Comparison of ENCODE assay signal across 40 cellular contexts in the genomic region with DNA sequence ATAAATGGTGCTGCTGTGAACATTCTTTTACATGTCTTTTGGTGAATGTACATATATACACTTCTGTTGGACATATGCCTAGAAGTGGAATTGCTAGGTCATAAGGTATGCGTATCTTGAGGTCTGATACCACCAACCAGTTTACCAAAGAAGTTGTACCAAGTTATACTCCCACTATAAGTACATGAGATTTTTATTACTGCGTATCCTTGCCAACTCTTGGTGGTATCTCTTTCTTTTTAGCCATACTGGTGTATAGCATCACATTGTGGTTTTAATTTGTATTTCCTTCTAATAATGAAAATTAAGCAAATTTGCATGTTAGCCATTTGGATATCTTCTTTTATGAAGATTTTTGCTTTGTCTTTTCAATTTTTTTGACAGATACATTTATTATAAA.
"Had no signal": no experiment of that assay in that cellular context is flagged by ENCODE, and none has a peak within 500 bp of the region (broad histone marks: within the 10 kb centered on the region; RNA-seq: fewer than 3 reads in every experiment).

No MANE protein-coding gene starts in this region.

- H3K27me3 Mint-ChIP-seq: activated naive CD4-positive, alpha-beta T cell treated with anti-CD3 and anti-CD28 coated beads, Interleukin-2, amount 10 ng/mL, durations not matched to agents 7 days and 5 days; activated naive CD4-positive, alpha-beta T cell treated with anti-CD3 and anti-CD28 coated beads, Interleukin-2, amount 50 U/mL, for 24 hours; activated naive CD8-positive, alpha-beta T cell; activated naive CD8-positive, alpha-beta T cell treated with anti-CD3 and anti-CD28 coated beads for 36 hours; activated naive CD8-positive, alpha-beta T cell treated with anti-CD3 and anti-CD28 coated beads, Interleukin-2, amount 10 ng/mL, durations not matched to agents 7 days and 5 days; activated naive CD8-positive, alpha-beta T cell treated with anti-CD3 and anti-CD28 coated beads, Interleukin-2, amount 50 U/mL, for 24 hours; activated T-cell treated with anti-CD3 and anti-CD28 coated beads, Interleukin-2, amount 50 U/mL, for 24 hours; activated T-helper 17 cell treated with anti-CD3 and anti-CD28 coated beads, Interleukin-2, amount 50 U/mL, for 72 hours; brain; central memory CD8-positive, alpha-beta T cell had no signal

- H3K4me1 Mint-ChIP-seq: activated naive CD4-positive, alpha-beta T cell treated with anti-CD3 and anti-CD28 coated beads, Interleukin-2, amount 10 ng/mL, durations not matched to agents 7 days and 5 days; activated naive CD4-positive, alpha-beta T cell treated with anti-CD3 and anti-CD28 coated beads, Interleukin-2, amount 50 U/mL, for 24 hours; activated naive CD8-positive, alpha-beta T cell treated with anti-CD3 and anti-CD28 coated beads, Interleukin-2, amount 10 ng/mL, durations not matched to agents 7 days and 5 days; activated naive CD8-positive, alpha-beta T cell treated with anti-CD3 and anti-CD28 coated beads, Interleukin-2, amount 50 U/mL, for 24 hours; activated T-helper 17 cell treated with anti-CD3 and anti-CD28 coated beads, Interleukin-2, amount 50 U/mL, for 72 hours; brain; central memory CD8-positive, alpha-beta T cell had no signal

- H3K36me3 ChIP-seq: adrenal gland, brain microvascular endothelial cell, breast epithelium had no signal

- H3K27ac ChIP-seq: adrenal gland, ascending aorta, body of pancreas, brain microvascular endothelial cell, breast epithelium, cardiac muscle cell had no signal

- FAIRE-seq: astrocyte, bronchial epithelial cell had no signal

- H3K9me3 ChIP-seq: adrenal gland, ascending aorta, body of pancreas, breast epithelium had no signal

- H3K4me1 ChIP-seq: adrenal gland, ascending aorta, body of pancreas, breast epithelium had no signal

- H3K4me3 ChIP-seq: adrenal gland, ascending aorta, body of pancreas, breast epithelium, cardiac muscle cell had no signal

- DNase-seq: activated effector memory CD4-positive, alpha-beta T cell treated with anti-CD3 and anti-CD28 coated beads, Interleukin-2, amount 50 U/mL, for 16 hours; activated effector memory CD4-positive, alpha-beta T cell treated with Interleukin-2 at 50 U/mL for 16 hours; activated gamma-delta T cell; activated gamma-delta T cell treated with Interleukin-2 at 50 U/mL for 16 hours; activated naive CD4-positive, alpha-beta T cell; activated naive CD4-positive, alpha-beta T cell treated with anti-CD3 and anti-CD28 coated beads for 36 hours; activated naive CD4-positive, alpha-beta T cell treated with anti-CD3 and anti-CD28 coated beads, Interleukin-2, amount 10 ng/mL, durations not matched to agents 7 days and 5 days; activated naive CD4-positive, alpha-beta T cell treated with anti-CD3 and anti-CD28 coated beads, Interleukin-2, amount 50 U/mL, for 16 hours; activated naive CD4-positive, alpha-beta T cell treated with Interleukin-2 at 50 U/mL for 16 hours; activated naive CD8-positive, alpha-beta T cell treated with anti-CD3 and anti-CD28 coated beads for 36 hours; activated naive CD8-positive, alpha-beta T cell treated with anti-CD3 and anti-CD28 coated beads, Interleukin-2, amount 10 ng/mL, durations not matched to agents 7 days and 5 days; activated naive CD8-positive, alpha-beta T cell treated with anti-CD3 and anti-CD28 coated beads, Interleukin-2, amount 50 U/mL, for 24 hours; activated T-cell treated with anti-CD3 and anti-CD28 coated beads, Interleukin-2, amount 50 U/mL, for 1 hour; activated T-cell treated with anti-CD3 and anti-CD28 coated beads, Interleukin-2, amount 50 U/mL, for 24 hours; activated T-cell treated with anti-CD3 and anti-CD28 coated beads, Interleukin-2, amount 50 U/mL, for 4 hours; activated T-cell treated with anti-CD3 and anti-CD28 coated beads, Interleukin-2, amount 50 U/mL, for 48 hours; activated T-cell treated with anti-CD3 and anti-CD28 coated beads, Interleukin-2, amount 50 U/mL, for 72 hours; adrenal gland; amniotic stem cell; amygdala; anterior cingulate cortex; aorta; body of pancreas; brain microvascular endothelial cell; caudate nucleus; central memory CD4-positive, alpha-beta T cell; cerebellar nuclear complex had no signal

- ATAC-seq: activated naive CD4-positive, alpha-beta T cell treated with anti-CD3 and anti-CD28 coated beads, Interleukin-2, amount 50 U/mL, for 72 hours; activated naive CD8-positive, alpha-beta T cell treated with anti-CD3 and anti-CD28 coated beads, Interleukin-2, amount 50 U/mL, for 24 hours; activated T-cell treated with anti-CD3 and anti-CD28 coated beads, Interleukin-2, amount 50 U/mL, for 4 hours; activated T-cell treated with anti-CD3 and anti-CD28 coated beads, Interleukin-2, amount 50 U/mL, for 72 hours; activated T-helper 17 cell treated with anti-CD3 and anti-CD28 coated beads, Interleukin-2, amount 50 U/mL, for 72 hours; body of pancreas had no signal

- H3K9me3 Mint-ChIP-seq: activated naive CD4-positive, alpha-beta T cell treated with anti-CD3 and anti-CD28 coated beads for 36 hours; activated naive CD4-positive, alpha-beta T cell treated with anti-CD3 and anti-CD28 coated beads, Interleukin-2, amount 10 ng/mL, durations not matched to agents 7 days and 5 days; activated T-helper 1 cell treated with anti-CD3 and anti-CD28 coated beads, Interleukin-12 subunit alpha, Interleukin-12 subunit beta, Interleukin-2, Interleukin-4 antibody, amounts not matched to agents 30 ng/mL and 10 ng/mL and 1 ng/mL, durations not matched to agents 14 hours and 24 hours and 36 hours; activated T-helper 2 cell treated with anti-CD3 and anti-CD28 coated beads, Interferon-gamma antibody, Interleukin-2, Interleukin-4, amounts not matched to agents 10 μg/mL and 5 μg/mL and 100 μg/mL, durations not matched to agents 14 hours and 24 hours and 36 hours; brain; central memory CD8-positive, alpha-beta T cell had no signal

- H3K4me3 Mint-ChIP-seq: activated naive CD4-positive, alpha-beta T cell treated with anti-CD3 and anti-CD28 coated beads for 36 hours; activated naive CD4-positive, alpha-beta T cell treated with anti-CD3 and anti-CD28 coated beads, Interleukin-2, amount 10 ng/mL, durations not matched to agents 7 days and 5 days; activated naive CD4-positive, alpha-beta T cell treated with anti-CD3 and anti-CD28 coated beads, Interleukin-2, amount 50 U/mL, for 24 hours; activated naive CD8-positive, alpha-beta T cell; activated naive CD8-positive, alpha-beta T cell treated with anti-CD3 and anti-CD28 coated beads for 36 hours; activated naive CD8-positive, alpha-beta T cell treated with anti-CD3 and anti-CD28 coated beads, Interleukin-2, amount 10 ng/mL, durations not matched to agents 7 days and 5 days; activated naive CD8-positive, alpha-beta T cell treated with anti-CD3 and anti-CD28 coated beads, Interleukin-2, amount 50 U/mL, for 24 hours; activated T-cell treated with anti-CD3 and anti-CD28 coated beads, Interleukin-2, amount 50 U/mL, for 24 hours; activated T-cell treated with anti-CD3 and anti-CD28 coated beads, Interleukin-2, amount 50 U/mL, for 4 hours; activated T-cell treated with anti-CD3 and anti-CD28 coated beads, Interleukin-2, amount 50 U/mL, for 72 hours; activated T-helper 1 cell treated with anti-CD3 and anti-CD28 coated beads, Interleukin-12 subunit alpha, Interleukin-12 subunit beta, Interleukin-2, Interleukin-4 antibody, amounts not matched to agents 30 ng/mL and 10 ng/mL and 1 ng/mL, durations not matched to agents 14 hours and 24 hours and 36 hours; activated T-helper 17 cell treated with anti-CD3 and anti-CD28 coated beads, Interleukin-2, amount 50 U/mL, for 72 hours; brain; central memory CD8-positive, alpha-beta T cell had no signal

- H3K27me3 ChIP-seq: adrenal gland, ascending aorta, body of pancreas, brain microvascular endothelial cell, breast epithelium, cardiac muscle cell had no signal

- H3K27ac Mint-ChIP-seq: activated naive CD4-positive, alpha-beta T cell treated with anti-CD3 and anti-CD28 coated beads for 36 hours; activated naive CD4-positive, alpha-beta T cell treated with anti-CD3 and anti-CD28 coated beads, Interleukin-2, amount 10 ng/mL, durations not matched to agents 7 days and 5 days; activated naive CD4-positive, alpha-beta T cell treated with anti-CD3 and anti-CD28 coated beads, Interleukin-2, amount 50 U/mL, for 24 hours; activated naive CD4-positive, alpha-beta T cell treated with anti-CD3 and anti-CD28 coated beads, Interleukin-2, amount 50 U/mL, for 72 hours; activated naive CD8-positive, alpha-beta T cell; activated naive CD8-positive, alpha-beta T cell treated with anti-CD3 and anti-CD28 coated beads for 36 hours; activated naive CD8-positive, alpha-beta T cell treated with anti-CD3 and anti-CD28 coated beads, Interleukin-2, amount 10 ng/mL, durations not matched to agents 7 days and 5 days; activated naive CD8-positive, alpha-beta T cell treated with anti-CD3 and anti-CD28 coated beads, Interleukin-2, amount 50 U/mL, for 24 hours; activated T-cell treated with anti-CD3 and anti-CD28 coated beads, Interleukin-2, amount 50 U/mL, for 24 hours; activated T-helper 1 cell treated with anti-CD3 and anti-CD28 coated beads, Interleukin-12 subunit alpha, Interleukin-12 subunit beta, Interleukin-2, Interleukin-4 antibody, amounts not matched to agents 30 ng/mL and 10 ng/mL and 1 ng/mL, durations not matched to agents 14 hours and 24 hours and 36 hours; activated T-helper 17 cell treated with anti-CD3 and anti-CD28 coated beads, Interleukin-2, amount 50 U/mL, for 72 hours; activated T-helper 2 cell treated with anti-CD3 and anti-CD28 coated beads, Interferon-gamma antibody, Interleukin-2, Interleukin-4, amounts not matched to agents 10 μg/mL and 5 μg/mL and 100 μg/mL, durations not matched to agents 14 hours and 24 hours and 36 hours; brain had no signal
